In the genomic region with DNA sequence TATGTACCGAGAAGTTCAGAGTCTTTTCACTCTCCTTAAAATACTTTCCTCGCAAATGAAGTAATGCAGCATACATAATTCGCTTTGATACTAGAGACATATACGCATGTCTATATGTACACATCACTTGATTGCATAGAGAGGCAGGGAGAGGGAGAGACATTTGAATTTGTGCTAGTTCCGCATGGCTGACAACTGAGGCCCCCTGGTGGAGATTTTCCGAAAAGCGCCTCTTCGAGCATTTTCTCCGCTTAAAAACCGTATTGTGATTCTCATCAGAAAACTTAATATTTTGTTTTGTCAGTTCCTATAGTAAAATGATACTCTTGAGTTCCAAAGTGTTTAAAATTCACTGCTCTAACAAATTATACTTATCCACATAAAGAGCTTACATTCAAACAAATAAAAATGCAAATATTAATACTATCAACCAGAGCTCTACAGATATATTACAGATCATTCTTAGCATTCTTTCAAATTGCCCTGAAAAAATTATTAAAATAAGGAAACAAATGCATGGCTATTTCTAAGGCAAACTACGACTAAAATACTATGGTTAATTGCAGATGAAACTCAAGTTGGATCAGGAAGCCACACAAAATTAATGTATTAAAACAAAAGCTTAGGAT, we compare ENCODE assay signal across 1 cellular context.
TF ChIP-seq lines count a peak whose summit lies in the region.

No MANE protein-coding gene starts in this region.

TF ChIP-seq in HEK293, 187 proteins besides CTCF, POLR2A, EP300 and RAD21 (continued from another document):
- TF ChIP-seq ZBTB44 (tag by site-specific recombination; IDR thresholded peaks at IDR 0.05) (peak; percentile 51; the same call in 1 of the 2 replicates), ZSCAN23 (tag by site-specific recombination; IDR thresholded peaks at IDR 0.05) (no peak), PBX3 (CRISPR knock-in tag; IDR thresholded peaks at IDR 0.05) (no peak), ZBTB17 (tag by site-specific recombination; IDR thresholded peaks at IDR 0.05) (0 out of 2 replicates have a peak, but pooled peaks have one; percentile 28), KLF1 (tag by site-specific recombination; IDR thresholded peaks at IDR 0.05) (no peak), ZNF335 (tag by site-specific recombination; conservative IDR thresholded peaks at IDR 0.05) (0 out of 2 replicates have a peak, but pooled peaks have one; percentile 15), OSR2 (tag by site-specific recombination; IDR thresholded peaks at IDR 0.05) (no peak), ZBTB20 (tag by site-specific recombination; IDR thresholded peaks at IDR 0.05) (no peak), ZNF548 (tag by site-specific recombination; IDR thresholded peaks at IDR 0.05) (no peak), ZNF311 (tag by site-specific recombination; IDR thresholded peaks at IDR 0.05; ENCODE audit: borderline replicate concordance) (no peak), ZNF302 (tag by site-specific recombination; IDR thresholded peaks at IDR 0.05; ENCODE audit: low read depth) (no peak), TRIM28 (IDR thresholded peaks at IDR 0.05; ENCODE audit: borderline replicate concordance, low read length) (no peak), GLI2 (tag by site-specific recombination; IDR thresholded peaks at IDR 0.05; ENCODE audit: borderline replicate concordance, low read depth) (no peak), YY1 (tag by site-specific recombination; IDR thresholded peaks at IDR 0.05) (no peak), ZNF629 (tag by site-specific recombination; IDR thresholded peaks at IDR 0.05) (peak; percentile 40; the same call in 1 of the 2 replicates), EGR2 (tag by site-specific recombination; IDR thresholded peaks at IDR 0.05; ENCODE audit: low read depth) (no peak), ZNF654 (tag by site-specific recombination; IDR thresholded peaks at IDR 0.05; ENCODE audit: low read depth) (peak; percentile 61), ZBTB21 (tag by site-specific recombination; IDR thresholded peaks at IDR 0.05) (no peak), ZNF132 (tag by site-specific recombination; IDR thresholded peaks at IDR 0.05; ENCODE audit: borderline replicate concordance) (no peak), ZSCAN30 (tag by site-specific recombination; IDR thresholded peaks at IDR 0.05) (no peak)
- TF ChIP-seq, protein P1, sequence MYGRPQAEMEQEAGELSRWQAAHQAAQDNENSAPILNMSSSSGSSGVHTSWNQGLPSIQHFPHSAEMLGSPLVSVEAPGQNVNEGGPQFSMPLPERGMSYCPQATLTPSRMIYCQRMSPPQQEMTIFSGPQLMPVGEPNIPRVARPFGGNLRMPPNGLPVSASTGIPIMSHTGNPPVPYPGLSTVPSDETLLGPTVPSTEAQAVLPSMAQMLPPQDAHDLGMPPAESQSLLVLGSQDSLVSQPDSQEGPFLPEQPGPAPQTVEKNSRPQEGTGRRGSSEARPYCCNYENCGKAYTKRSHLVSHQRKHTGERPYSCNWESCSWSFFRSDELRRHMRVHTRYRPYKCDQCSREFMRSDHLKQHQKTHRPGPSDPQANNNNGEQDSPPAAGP (tag by site-specific recombination; IDR thresholded peaks at IDR 0.05), result no peak
- TF ChIP-seq, protein P2, sequence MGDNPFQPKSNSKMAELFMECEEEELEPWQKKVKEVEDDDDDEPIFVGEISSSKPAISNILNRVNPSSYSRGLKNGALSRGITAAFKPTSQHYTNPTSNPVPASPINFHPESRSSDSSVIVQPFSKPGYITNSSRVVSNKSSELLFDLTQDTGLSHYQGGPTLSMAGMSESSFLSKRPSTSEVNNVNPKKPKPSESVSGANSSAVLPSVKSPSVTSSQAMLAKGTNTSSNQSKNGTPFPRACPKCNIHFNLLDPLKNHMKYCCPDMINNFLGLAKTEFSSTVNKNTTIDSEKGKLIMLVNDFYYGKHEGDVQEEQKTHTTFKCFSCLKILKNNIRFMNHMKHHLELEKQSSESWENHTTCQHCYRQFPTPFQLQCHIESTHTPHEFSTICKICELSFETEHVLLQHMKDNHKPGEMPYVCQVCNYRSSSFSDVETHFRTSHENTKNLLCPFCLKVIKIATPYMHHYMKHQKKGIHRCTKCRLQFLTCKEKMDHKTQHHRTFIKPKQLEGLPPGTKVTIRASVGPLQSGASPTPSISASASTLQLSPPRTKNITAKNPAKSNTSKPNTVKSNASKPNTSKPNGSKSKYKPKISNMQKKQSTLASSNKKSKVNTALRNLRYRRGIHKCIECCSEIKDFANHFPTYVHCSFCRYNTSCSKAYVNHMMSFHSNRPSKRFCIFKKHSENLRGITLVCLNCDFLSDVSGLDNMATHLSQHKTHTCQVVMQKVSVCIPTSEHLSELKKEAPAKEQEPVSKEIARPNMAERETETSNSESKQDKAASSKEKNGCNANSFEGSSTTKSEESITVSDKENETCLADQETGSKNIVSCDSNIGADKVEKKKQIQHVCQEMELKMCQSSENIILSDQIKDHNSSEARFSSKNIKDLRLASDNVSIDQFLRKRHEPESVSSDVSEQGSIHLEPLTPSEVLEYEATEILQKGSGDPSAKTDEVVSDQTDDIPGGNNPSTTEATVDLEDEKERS (tag by site-specific recombination; IDR thresholded peaks at IDR 0.05), result no peak
- TF ChIP-seq, protein P3, sequence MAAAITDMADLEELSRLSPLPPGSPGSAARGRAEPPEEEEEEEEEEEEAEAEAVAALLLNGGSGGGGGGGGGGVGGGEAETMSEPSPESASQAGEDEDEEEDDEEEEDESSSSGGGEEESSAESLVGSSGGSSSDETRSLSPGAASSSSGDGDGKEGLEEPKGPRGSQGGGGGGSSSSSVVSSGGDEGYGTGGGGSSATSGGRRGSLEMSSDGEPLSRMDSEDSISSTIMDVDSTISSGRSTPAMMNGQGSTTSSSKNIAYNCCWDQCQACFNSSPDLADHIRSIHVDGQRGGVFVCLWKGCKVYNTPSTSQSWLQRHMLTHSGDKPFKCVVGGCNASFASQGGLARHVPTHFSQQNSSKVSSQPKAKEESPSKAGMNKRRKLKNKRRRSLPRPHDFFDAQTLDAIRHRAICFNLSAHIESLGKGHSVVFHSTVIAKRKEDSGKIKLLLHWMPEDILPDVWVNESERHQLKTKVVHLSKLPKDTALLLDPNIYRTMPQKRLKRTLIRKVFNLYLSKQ (tag by site-specific recombination; IDR thresholded peaks at IDR 0.05; ENCODE audit: borderline replicate concordance), result no peak
- TF ChIP-seq, protein P4, sequence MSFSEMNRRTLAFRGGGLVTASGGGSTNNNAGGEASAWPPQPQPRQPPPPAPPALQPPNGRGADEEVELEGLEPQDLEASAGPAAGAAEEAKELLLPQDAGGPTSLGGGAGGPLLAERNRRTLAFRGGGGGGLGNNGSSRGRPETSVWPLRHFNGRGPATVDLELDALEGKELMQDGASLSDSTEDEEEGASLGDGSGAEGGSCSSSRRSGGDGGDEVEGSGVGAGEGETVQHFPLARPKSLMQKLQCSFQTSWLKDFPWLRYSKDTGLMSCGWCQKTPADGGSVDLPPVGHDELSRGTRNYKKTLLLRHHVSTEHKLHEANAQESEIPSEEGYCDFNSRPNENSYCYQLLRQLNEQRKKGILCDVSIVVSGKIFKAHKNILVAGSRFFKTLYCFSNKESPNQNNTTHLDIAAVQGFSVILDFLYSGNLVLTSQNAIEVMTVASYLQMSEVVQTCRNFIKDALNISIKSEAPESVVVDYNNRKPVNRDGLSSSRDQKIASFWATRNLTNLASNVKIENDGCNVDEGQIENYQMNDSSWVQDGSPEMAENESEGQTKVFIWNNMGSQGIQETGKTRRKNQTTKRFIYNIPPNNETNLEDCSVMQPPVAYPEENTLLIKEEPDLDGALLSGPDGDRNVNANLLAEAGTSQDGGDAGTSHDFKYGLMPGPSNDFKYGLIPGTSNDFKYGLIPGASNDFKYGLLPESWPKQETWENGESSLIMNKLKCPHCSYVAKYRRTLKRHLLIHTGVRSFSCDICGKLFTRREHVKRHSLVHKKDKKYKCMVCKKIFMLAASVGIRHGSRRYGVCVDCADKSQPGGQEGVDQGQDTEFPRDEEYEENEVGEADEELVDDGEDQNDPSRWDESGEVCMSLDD (tag by site-specific recombination; IDR thresholded peaks at IDR 0.05), result no peak
